ENCODE assay signal across 1 cellular context in genomic region chr11:1335264-1335810, GRCh38.
TF ChIP-seq lines count a peak whose summit lies in the region.

No MANE protein-coding gene starts in this region.

TF ChIP-seq in K562, 482 proteins besides CTCF, POLR2A, EP300 and RAD21 (continued from another document):
- no peak for TF ChIP-seq PHF20 (IDR thresholded peaks at IDR 0.05; ENCODE audit: partially characterized antibody)
- no peak for TF ChIP-seq NCOA1 (IDR thresholded peaks at IDR 0.05; ENCODE audit: low read depth)
- no peak for TF ChIP-seq PYGO2 (tag; IDR thresholded peaks at IDR 0.05)
- no peak for TF ChIP-seq TBP (optimal IDR thresholded peaks at IDR 0.05; ENCODE audit: low read depth, low read length)
- TF ChIP-seq ZBTB8A (IDR thresholded peaks at IDR 0.05; ENCODE audit: partially characterized antibody): no peak
- no peak for TF ChIP-seq NBN (IDR thresholded peaks at IDR 0.05; ENCODE audit: low read depth)
- no peak for TF ChIP-seq ZNF444 (CRISPR knock-in tag; IDR thresholded peaks at IDR 0.05)
- no peak for TF ChIP-seq ADNP (tag; IDR thresholded peaks at IDR 0.05)
TF ChIP-seq in K562: peak in this region for 0.
